8 cellular contexts compared by ENCODE assay signal in the genomic region with DNA sequence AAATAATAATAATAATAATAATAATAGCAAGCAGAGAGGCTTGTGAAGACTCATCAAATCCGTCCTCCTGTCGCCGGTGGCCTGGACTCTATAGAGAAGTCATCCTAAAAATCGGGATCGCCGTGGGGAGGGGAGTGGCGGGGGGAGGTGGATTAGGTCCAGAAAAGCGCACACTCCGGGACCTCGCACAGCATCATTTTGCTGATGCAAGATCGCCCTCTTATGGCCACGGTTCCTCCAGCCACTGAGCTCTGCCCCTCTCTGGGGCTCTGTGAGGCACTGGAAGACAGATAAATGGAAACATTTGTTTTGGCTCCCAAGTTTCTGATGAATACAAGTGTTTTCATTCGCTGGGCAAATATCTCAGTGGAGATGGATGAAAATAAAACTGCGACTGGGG.
DNase-seq lines count a peak whose midpoint lies in the region; ATAC-seq and TF ChIP-seq lines count a peak whose summit lies in the region.

No MANE protein-coding gene starts in this region.

- no peak overlapping the region for H3K4me3 ChIP-seq in mammary epithelial cell (replicated peaks in 1 of 3; ENCODE audit: insufficient read depth in 1 of 3, low read depth in 2 of 3, low read length in 3 of 3)
- no peak overlapping the region for H3K4me3 ChIP-seq in upper lobe of right lung

- CTCF ChIA-PET in mammary epithelial cell (lab: Charles Lee; ENCODE audit: low non-redundant PET), result interaction anchor here (0.6 to 0.7 kb wide), 2 partner anchors 278 to 401 kb away, joined by 3 read pairs; no protein-coding TSS in a partner anchor

- H3K27ac ChIP-seq in mammary epithelial cell (ENCODE audit: insufficient read depth, low read depth, low read length) (no peak overlapping the region), upper lobe of right lung (no peak overlapping the region)

- H3K36me3 ChIP-seq in mammary epithelial cell (ENCODE audit: insufficient read depth, low read length) (no peaks in the 10 kb centered on the region), upper lobe of right lung (no peaks in the 10 kb centered on the region)

- intact Hi-C loops in mammary epithelial cell (cut with micrococcal nuclease), result loop anchor here (1.0 to 10.0 kb wide), 8 partner anchors 273 to 875 kb away; partner anchors contain the start of gene PTPRU
- intact Hi-C loops in upper lobe of right lung (cut with DNase I), result no loop called here

- H3K9me3 ChIP-seq in mammary epithelial cell (replicated peaks; ENCODE audit: insufficient read depth, low read length) (no peaks in the 10 kb centered on the region), upper lobe of right lung (no peaks in the 10 kb centered on the region)

- H3K4me1 ChIP-seq in mammary epithelial cell (ENCODE audit: insufficient read depth, low read length) (no peaks in the 10 kb centered on the region), upper lobe of right lung (no peaks in the 10 kb centered on the region)

- no peaks in the 10 kb centered on the region for H3K27me3 ChIP-seq in mammary epithelial cell (ENCODE audit: insufficient read depth, low read length)
- peaks cover 39% of the 10 kb centered on the region for H3K27me3 ChIP-seq in upper lobe of right lung

- ATAC-seq in left lobe of liver (peak; percentile 74), upper lobe of right lung (peak; percentile 79), HG03460 (IDR thresholded peaks at IDR 0.05; ENCODE audit: unreplicated experiment) (no peak), GM21360 (IDR thresholded peaks at IDR 0.05; ENCODE audit: unreplicated experiment) (no peak)

- H3K9ac ChIP-seq in mammary epithelial cell (ENCODE audit: insufficient read depth, low read length), result no peak overlapping the region

- no peak overlapping the region for H3K4me2 ChIP-seq in mammary epithelial cell (ENCODE audit: insufficient read depth, low read depth, low read length)

- BruUV-seq in mammary epithelial cell (replicated peaks; lab: Mats Ljungman, UMichigan), result no TSS peak

- TF ChIP-seq CTCF in AG09319 (IDR thresholded peaks at IDR 0.05; ENCODE audit: low read depth, low read length) (peak; percentile 74), GM12873 (IDR thresholded peaks at IDR 0.05; ENCODE audit: insufficient read depth, low read depth, low read length, missing control alignments) (peak; percentile 61), mammary epithelial cell (conservative IDR thresholded peaks at IDR 0.05 in 1 of 2, IDR thresholded peaks at IDR 0.05 in 1 of 2; ENCODE audit: extremely low read depth in 1 of 2, insufficient read depth in 1 of 2, low read depth in 1 of 2, low read length in 2 of 2) (peak; percentile 43 to 69), upper lobe of right lung (IDR thresholded peaks at IDR 0.05) (peak; percentile 57)

- H4K20me1 ChIP-seq in mammary epithelial cell (ENCODE audit: insufficient read depth, low read length), result no peaks in the 10 kb centered on the region

- in situ Hi-C loops in mammary epithelial cell (cut with MboI; ENCODE audit: low sequenced_read_pairs in 2 of 2), result no loop called here

- no peaks in the 10 kb centered on the region for H3K79me2 ChIP-seq in mammary epithelial cell (ENCODE audit: insufficient read depth, low read length)

- no peak overlapping the region for H2AFZ ChIP-seq in mammary epithelial cell (ENCODE audit: low read depth, low read length)

- 4% methylated on average over 13 of the region's 14 CpGs for WGBS in mammary epithelial cell (ENCODE audit: low coverage, missing lambda C conversion rate)

- DNase-seq in AG09319 (ENCODE audit: extremely low read depth, low read depth), result no peak
- DNase-seq in NCI-H748 treated with DMSO at 0.1 percent for 48 hours (lab: John Stamatoyannopoulos, UW), result peak; percentile 2
- DNase-seq in mammary epithelial cell, result peak; percentile 16
- DNase-seq in left lobe of liver (ENCODE audit: low spot score), result no peak
- peak; percentile 69 for DNase-seq in upper lobe of right lung

- dilution Hi-C loops in mammary epithelial cell (cut with HindIII; ENCODE audit: low sequenced_read_pairs), result no loop called here

Comparison
In these comparisons a context has a peak if more than half of its experiments do, and no peak if none do; other contexts are left out.
1. DNase-seq: peak in NCI-H748 treated with DMSO at 0.1 percent for 48 hours (single experiment), mammary epithelial cell (single experiment) and upper lobe of right lung (single experiment); none in AG09319 (single experiment) and left lobe of liver (single experiment).
2. ATAC-seq: peak in left lobe of liver (single experiment) and upper lobe of right lung (single experiment); none in HG03460 (single experiment) and GM21360 (single experiment).
3. Peak in every context shown above with its lines, with median percentiles within 50 percentile points of each other: CTCF ChIP-seq.